ENCODE assay signal across 8 cellular contexts in genomic region chr7:54773472-54774399, GRCh38. TPM values are rescaled to one million over a fixed set of nuclear protein-coding genes. Genes with fewer than 3 reads are reported as not detected.
DNase-seq lines count a peak whose midpoint lies in the region; ATAC-seq, FAIRE-seq and TF ChIP-seq lines count a peak whose summit lies in the region.

No MANE protein-coding gene starts in this region.

- WGBS in suprapubic skin = 18% methylated on average over 18 of the region's 18 CpGs

- H3K27me3 ChIP-seq in Karpas-422 (ENCODE audit: low read length) (no peaks in the 10 kb centered on the region), suprapubic skin (peaks cover 4% of the 10 kb centered on the region)

- peak overlapping the region; percentile 81 for H3K4me2 ChIP-seq in Karpas-422 (ENCODE audit: low read depth, low read length, poor library complexity, severe bottlenecking)

- TF ChIP-seq CTCF in fibroblast of villous mesenchyme (IDR thresholded peaks at IDR 0.05; ENCODE audit: insufficient read depth, low read depth, low read length) (peak; percentile 89), suprapubic skin (IDR thresholded peaks at IDR 0.05) (peak; percentile 75 to 84)

- TF ChIP-seq POLR2A in suprapubic skin (IDR thresholded peaks at IDR 0.05) = no peak

- H3K9me3 ChIP-seq in Karpas-422 (ENCODE audit: low read length) (no peaks in the 10 kb centered on the region), suprapubic skin (no peaks in the 10 kb centered on the region)

- peak overlapping the region; percentile 45 for H3K9ac ChIP-seq in Karpas-422 (ENCODE audit: low read length)

- H3K4me3 ChIP-seq in Karpas-422 (ENCODE audit: low read length) (peak overlapping the region; percentile 59), fibroblast of villous mesenchyme (ENCODE audit: low read depth, low read length) (peak overlapping the region; percentile 52), suprapubic skin (peak overlapping the region; percentile 34)

- DNase-seq in DMS114 treated with DMSO at 0.1 percent for 48 hours (lab: John Stamatoyannopoulos, UW; ENCODE audit: unreplicated experiment) = peak; percentile 75
- peak; percentile 89 for DNase-seq in Karpas-422
- peak; percentile 76 for DNase-seq in RCC 7860 (ENCODE audit: low spot score)
- DNase-seq in activated T-helper 9 cell treated with anti-CD3 and anti-CD28 coated beads, Interleukin-2, amount 50 U/mL, for 16 hours (ENCODE audit: low read depth) = peak; percentile 45
- DNase-seq in fibroblast of villous mesenchyme (ENCODE audit: low read depth) = peak; percentile 83
- DNase-seq in nucleus accumbens (lab: John Stamatoyannopoulos, UW) = peak in 53 of 56 donors; percentile 7 to 87 (median 55)
- DNase-seq in suprapubic skin (ENCODE audit: low spot score in 2 of 2) = peak in 1 of 2 donors; percentile 86

- no peaks in the 10 kb centered on the region for H3K9me2 ChIP-seq in Karpas-422 (replicated peaks; ENCODE audit: insufficient read depth, low read length)

- H3K27ac ChIP-seq in Karpas-422 (ENCODE audit: low read length) (no peak overlapping the region), suprapubic skin (no peak overlapping the region)

- H3K4me1 ChIP-seq in Karpas-422 (ENCODE audit: low read length) (peaks cover 8% of the 10 kb centered on the region), suprapubic skin (peaks cover 3% of the 10 kb centered on the region)

- ATAC-seq in GM21619 (IDR thresholded peaks at IDR 0.05; ENCODE audit: unreplicated experiment) = peak; percentile 79

- no peaks in the 10 kb centered on the region for H3K36me3 ChIP-seq in Karpas-422 (ENCODE audit: insufficient read depth, low read length)
- H3K36me3 ChIP-seq in suprapubic skin = no peaks in the 10 kb centered on the region

- FAIRE-seq in RCC 7860 (lab: Jason Lieb, UNC) = peak; percentile 79

- no peaks in the 10 kb centered on the region for H4K20me1 ChIP-seq in Karpas-422 (ENCODE audit: insufficient read depth, low read depth, low read length)

- no peak for TF ChIP-seq EP300 in suprapubic skin (IDR thresholded peaks at IDR 0.05)

- H3K79me2 ChIP-seq in Karpas-422 (ENCODE audit: low read length) = no peaks in the 10 kb centered on the region

- peak overlapping the region; percentile 94 for H2AFZ ChIP-seq in Karpas-422 (ENCODE audit: low read length)

RNA-seq across cellular contexts. Expression of gene SEC61G, which starts 14.7 kb away (rescaled TPM):
- 76.8 and 179 TPM in 2 replicates for total RNA-seq in Karpas-422 (2014; rRNA removed; shearing (Covaris generic); ENCODE audit: low replicate concordance)
- total RNA-seq in fibroblast of villous mesenchyme (220 and 240 TPM in 2 replicates), suprapubic skin (100 to 1,000 TPM in 2 of 4 donors, 10 to 100 TPM in 2; 53.3 to 117 (median 92.8) TPM)
